Comparison of ENCODE assay signal across 8 cellular contexts in the genomic region with DNA sequence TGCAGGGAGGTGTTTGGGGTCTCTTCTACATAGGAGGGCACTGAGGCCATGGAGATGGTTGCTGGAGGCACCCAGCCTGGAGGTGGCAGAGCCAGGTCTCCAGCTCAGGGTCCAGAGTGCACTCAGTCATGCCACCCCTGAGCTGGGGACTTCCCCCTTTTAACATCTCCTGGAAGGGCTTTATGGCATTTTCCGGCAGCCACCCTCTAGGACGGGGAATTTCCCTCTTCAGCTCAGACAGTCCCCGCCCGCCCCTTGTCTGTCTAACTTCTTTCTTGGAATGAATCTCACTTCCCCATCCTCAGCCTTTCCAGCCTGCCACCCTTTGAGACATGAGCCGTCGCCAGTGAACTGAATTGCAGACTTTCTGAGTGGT.
DNase-seq lines count a peak whose midpoint lies in the region; ATAC-seq and TF ChIP-seq lines count a peak whose summit lies in the region.

No MANE protein-coding gene starts in this region.

- ATAC-seq in activated CD4-positive, CD25-positive, alpha-beta regulatory T cell treated with anti-CD3 and anti-CD28 coated beads, Interleukin-2, amount 50 U/mL, for 24 hours, result peak; percentile 77 to 86
- ATAC-seq in HG03139 (IDR thresholded peaks at IDR 0.05; ENCODE audit: unreplicated experiment), result peak; percentile 67

- DNase-seq in activated CD4-positive, CD25-positive, alpha-beta regulatory T cell (lab: John Stamatoyannopoulos, UW), result no peak
- DNase-seq in astrocyte of the hippocampus (ENCODE audit: low read depth, low spot score) (peak; percentile 24), T1000 (lab: John Stamatoyannopoulos, UW) (no peak), NCI-H526 treated with DMSO at 0.1 percent for 48 hours (lab: John Stamatoyannopoulos, UW) (no peak), foreskin fibroblast (no peak)
- peak; percentile 48 to 59 for DNase-seq in stimulated activated CD4-positive, alpha-beta T cell treated with anti-CD3 and anti-CD28 coated beads, Interleukin-2, amount 100 ng/mL, for 24 hours

- H3K4me3 ChIP-seq in foreskin fibroblast (ENCODE audit: low read depth in 1 of 2, low read length in 2 of 2), result no peak overlapping the region

- TF ChIP-seq CTCF in foreskin fibroblast (IDR thresholded peaks at IDR 0.05; ENCODE audit: low read depth, low read length), result no peak

Comparison
In these comparisons a context has a peak if more than half of its experiments do, and no peak if none do; other contexts are left out.
1. DNase-seq: peak in astrocyte of the hippocampus (single experiment) and stimulated activated CD4-positive, alpha-beta T cell treated with anti-CD3 and anti-CD28 coated beads, Interleukin-2, amount 100 ng/mL, for 24 hours (2 of 2); none in activated CD4-positive, CD25-positive, alpha-beta regulatory T cell (0 of 4), T1000 (single experiment), NCI-H526 treated with DMSO at 0.1 percent for 48 hours (single experiment) and foreskin fibroblast (0 of 2).